12 cellular contexts compared by ENCODE assay signal in genomic region chr10:75788394-75789205, GRCh38.
DNase-seq lines count a peak whose midpoint lies in the region; ATAC-seq, FAIRE-seq and TF ChIP-seq lines count a peak whose summit lies in the region.
"Had no signal": no experiment of that assay in that cellular context is flagged by ENCODE, and none has a peak within 500 bp of the region (broad histone marks: within the 10 kb centered on the region; RNA-seq: fewer than 3 reads in every experiment).

No MANE protein-coding gene starts in this region.

- in situ Hi-C loops in Caki2 (cut with HindIII; ENCODE audit: low pct_unique_long_range_greater_than_20kb, low sequenced_read_pairs): no loop called here

- H3K27me3 ChIP-seq in bronchial epithelial cell (ENCODE audit: control insufficient read depth, insufficient read depth, low read length): no peaks in the 10 kb centered on the region

- no peak for TF ChIP-seq CTCF in bronchial epithelial cell (IDR thresholded peaks at IDR 0.05; ENCODE audit: insufficient read depth, low read length, severe bottlenecking)

- ATAC-seq in left ventricle myocardium superior: peak; percentile 80
- ATAC-seq: GM12878 had no signal

- H3K4me3 ChIP-seq in bronchial epithelial cell (ENCODE audit: low read depth, low read length): no peak overlapping the region
- H3K4me3 ChIP-seq: GM12878, HAP-1 had no signal

- DNase-seq in Caki2 (ENCODE audit: low read depth): peak; percentile 30
- peak; percentile 20 for DNase-seq in bronchial epithelial cell (ENCODE audit: low read depth)
- no peak for DNase-seq in left ventricle myocardium superior
- peak; percentile 78 for DNase-seq in putamen (ENCODE audit: low spot score)
- DNase-seq in retina: no peak
- DNase-seq in activated CD4-positive, CD25-positive, alpha-beta regulatory T cell treated with anti-CD3 and anti-CD28 coated beads, Interleukin-2, amount 50 U/mL, for 72 hours: no peak
- DNase-seq in NCI-H1105 treated with DMSO at 0.1 percent for 48 hours (lab: John Stamatoyannopoulos, UW): no peak
- DNase-seq in NCI-H2171 treated with DMSO at 0.1 percent for 48 hours (lab: John Stamatoyannopoulos, UW): no peak
- DNase-seq: activated T-cell treated with anti-CD3 and anti-CD28 coated beads, Interleukin-2, amount 50 U/mL, for 1 hour; stimulated activated CD8-positive, alpha-beta memory T cell treated with anti-CD3 and anti-CD28 coated beads, Interleukin-4, amount 100 ng/mL, for 48 hours had no signal

- peak; percentile 13 for FAIRE-seq in bronchial epithelial cell (lab: Jason Lieb, UNC)
- FAIRE-seq: GM12878 had no signal

- H3K36me3 ChIP-seq in bronchial epithelial cell (ENCODE audit: control insufficient read depth, insufficient read depth, low read length): no peaks in the 10 kb centered on the region
- H3K36me3 ChIP-seq: HAP-1 had no signal

- intact Hi-C loops in left ventricle myocardium superior (cut with micrococcal nuclease): no loop called here

Comparison
In these comparisons a context has a peak if more than half of its experiments do, and no peak if none do; other contexts are left out.
1. DNase-seq: peak in Caki2 (single experiment), bronchial epithelial cell (single experiment) and putamen (single experiment); none in left ventricle myocardium superior (single experiment), retina (single experiment), activated CD4-positive, CD25-positive, alpha-beta regulatory T cell treated with anti-CD3 and anti-CD28 coated beads, Interleukin-2, amount 50 U/mL, for 72 hours (single experiment), NCI-H1105 treated with DMSO at 0.1 percent for 48 hours (single experiment) and NCI-H2171 treated with DMSO at 0.1 percent for 48 hours (single experiment).